In the genomic region with DNA sequence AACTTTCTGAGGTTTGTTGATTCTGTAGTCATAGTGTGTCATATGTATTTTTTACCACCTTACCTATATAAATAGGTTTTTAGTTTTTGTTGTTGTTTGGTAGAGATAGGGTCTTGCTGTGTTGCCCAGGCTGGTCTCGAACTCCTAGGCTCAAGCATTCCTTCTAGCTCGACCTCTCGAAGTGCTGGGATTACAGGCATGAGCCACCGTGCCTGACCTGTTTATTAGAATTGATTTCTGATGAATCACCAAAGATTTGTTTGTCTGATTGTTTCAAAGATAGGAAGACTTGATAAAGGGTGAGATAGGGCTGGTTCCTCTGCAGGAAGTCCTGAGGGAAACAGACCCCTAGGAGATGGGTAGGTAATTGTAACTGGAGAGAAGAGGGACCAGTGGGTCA, we compare ENCODE assay signal across 1 cellular context.
TF ChIP-seq lines count a peak whose summit lies in the region.

No MANE protein-coding gene starts in this region.

TF ChIP-seq in WTC11, 78 proteins besides CTCF, POLR2A, EP300 and RAD21 (continued from another document):
- TF ChIP-seq, protein P1, sequence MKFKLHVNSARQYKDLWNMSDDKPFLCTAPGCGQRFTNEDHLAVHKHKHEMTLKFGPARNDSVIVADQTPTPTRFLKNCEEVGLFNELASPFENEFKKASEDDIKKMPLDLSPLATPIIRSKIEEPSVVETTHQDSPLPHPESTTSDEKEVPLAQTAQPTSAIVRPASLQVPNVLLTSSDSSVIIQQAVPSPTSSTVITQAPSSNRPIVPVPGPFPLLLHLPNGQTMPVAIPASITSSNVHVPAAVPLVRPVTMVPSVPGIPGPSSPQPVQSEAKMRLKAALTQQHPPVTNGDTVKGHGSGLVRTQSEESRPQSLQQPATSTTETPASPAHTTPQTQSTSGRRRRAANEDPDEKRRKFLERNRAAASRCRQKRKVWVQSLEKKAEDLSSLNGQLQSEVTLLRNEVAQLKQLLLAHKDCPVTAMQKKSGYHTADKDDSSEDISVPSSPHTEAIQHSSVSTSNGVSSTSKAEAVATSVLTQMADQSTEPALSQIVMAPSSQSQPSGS (CRISPR knock-in tag; IDR thresholded peaks at IDR 0.05; ENCODE audit: borderline replicate concordance, low read depth), result no peak
- TF ChIP-seq, protein P2, sequence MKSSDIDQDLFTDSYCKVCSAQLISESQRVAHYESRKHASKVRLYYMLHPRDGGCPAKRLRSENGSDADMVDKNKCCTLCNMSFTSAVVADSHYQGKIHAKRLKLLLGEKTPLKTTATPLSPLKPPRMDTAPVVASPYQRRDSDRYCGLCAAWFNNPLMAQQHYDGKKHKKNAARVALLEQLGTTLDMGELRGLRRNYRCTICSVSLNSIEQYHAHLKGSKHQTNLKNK (CRISPR knock-in tag; IDR thresholded peaks at IDR 0.05), result no peak
- TF ChIP-seq TEAD1 (CRISPR knock-in tag; IDR thresholded peaks at IDR 0.05), result no peak
